In genomic region chr11:78420796-78421209, GRCh38 we compare ENCODE assay signal across 8 cellular contexts. TPM values are rescaled to one million over a fixed set of nuclear protein-coding genes. Genes with fewer than 3 reads are reported as not detected.
DNase-seq lines count a peak whose midpoint lies in the region; TF ChIP-seq lines count a peak whose summit lies in the region.

No MANE protein-coding gene starts in this region.

- H3K79me2 ChIP-seq in OCI-LY7 (ENCODE audit: insufficient read depth, low read depth, low read length), result no peaks in the 10 kb centered on the region

- CTCF ChIA-PET in OCI-LY7 (lab: Charles Lee; ENCODE audit: unreplicated experiment), result no interaction called here

- H3K9me3 ChIP-seq in ascending aorta (no peaks in the 10 kb centered on the region), muscle layer of duodenum (ENCODE audit: control insufficient read depth in 1 of 2, low read length in 2 of 2) (no peaks in the 10 kb centered on the region), OCI-LY7 (ENCODE audit: low read length) (no peaks in the 10 kb centered on the region)

- peaks cover 47% of the 10 kb centered on the region for H3K4me1 Mint-ChIP-seq in type B pancreatic cell (ENCODE audit: unreplicated experiment)

- no peaks in the 10 kb centered on the region for H3K27me3 Mint-ChIP-seq in type B pancreatic cell

- POLR2A ChIA-PET in OCI-LY7 (lab: Charles Lee), result interaction anchor here (0.8 kb wide), 1 partner anchor 154 kb away, joined by 3 read pairs; the partner anchor contains the start of gene NARS2

- H3K36me3 Mint-ChIP-seq in type B pancreatic cell, result peaks cover 4% of the 10 kb centered on the region

- TF ChIP-seq CTCF in GM10266 (IDR thresholded peaks at IDR 0.05; ENCODE audit: control insufficient read depth, insufficient read depth, low read depth, missing control alignments) (no peak), ascending aorta (IDR thresholded peaks at IDR 0.05) (no peak), type B pancreatic cell (conservative IDR thresholded peaks at IDR 0.05) (no peak), OCI-LY7 (conservative IDR thresholded peaks at IDR 0.05; ENCODE audit: low read length) (no peak)

- no TSS peak for BruUV-seq in OCI-LY7 (replicated peaks; lab: Mats Ljungman, UMichigan)

- H2AFZ ChIP-seq in OCI-LY7 (ENCODE audit: low read length), result no peak overlapping the region

- H3K4me3 ChIP-seq in ascending aorta (peak overlapping the region; percentile 9 to 82), muscle layer of duodenum (ENCODE audit: low read depth in 1 of 2, low read length in 2 of 2) (peak overlapping the region in 1 of 2 donors; percentile 8), OCI-LY7 (ENCODE audit: low read depth, low read length, poor library complexity, severe bottlenecking) (no peak overlapping the region)

- no peaks in the 10 kb centered on the region for H3K9me2 ChIP-seq in OCI-LY7 (ENCODE audit: insufficient read depth, low read length)

- H3K4me3 Mint-ChIP-seq in type B pancreatic cell, result peak overlapping the region; percentile 41

- peak; percentile 62 for DNase-seq in GM10266 (ENCODE audit: extremely low spot score)
- peak; percentile 88 for DNase-seq in NCI-H226
- peak; percentile 64 to 93 for DNase-seq in ascending aorta (ENCODE audit: low spot score in 2 of 2)
- no peak for DNase-seq in type B pancreatic cell (ENCODE audit: extremely low spot score, unreplicated experiment)
- DNase-seq in DMS114 treated with DMSO at 0.1 percent for 48 hours (lab: John Stamatoyannopoulos, UW; ENCODE audit: unreplicated experiment), result no peak
- no peak for DNase-seq in OCI-LY7 (ENCODE audit: low spot score)
- DNase-seq in inferior parietal cortex (ENCODE audit: extremely low spot score), result no peak

- H3K36me3 ChIP-seq in ascending aorta, result no peaks in the 10 kb centered on the region
- no peaks in the 10 kb centered on the region for H3K36me3 ChIP-seq in muscle layer of duodenum (ENCODE audit: control insufficient read depth in 1 of 2, insufficient read depth in 2 of 2, low read length in 2 of 2)
- no peaks in the 10 kb centered on the region for H3K36me3 ChIP-seq in OCI-LY7 (ENCODE audit: insufficient read depth, low read length)

- H3K27ac ChIP-seq in ascending aorta (peak overlapping the region; percentile 97 to 100), muscle layer of duodenum (ENCODE audit: low read length) (peak overlapping the region; percentile 27), OCI-LY7 (ENCODE audit: low read depth, low read length, poor library complexity, severe bottlenecking) (no peak overlapping the region)

- no peak overlapping the region for H3K4me2 ChIP-seq in OCI-LY7 (ENCODE audit: low read length)

- 0 out of 2 replicates have a peak, but pooled peaks cover 3% of the 10 kb centered on the region for H4K20me1 ChIP-seq in OCI-LY7 (ENCODE audit: insufficient read depth, low read length)

- H3K4me1 ChIP-seq in ascending aorta, result peaks cover 0 to 21% of the 10 kb centered on the region in 2 donors
- H3K4me1 ChIP-seq in muscle layer of duodenum (ENCODE audit: control insufficient read depth in 1 of 2, insufficient read depth in 2 of 2, low read length in 2 of 2), result peaks cover 17 to 37% of the 10 kb centered on the region in 2 donors
- peaks cover 37% of the 10 kb centered on the region for H3K4me1 ChIP-seq in OCI-LY7 (ENCODE audit: insufficient read depth, low read length, poor library complexity, severe bottlenecking)

- H3K27me3 ChIP-seq in ascending aorta, result no peaks in the 10 kb centered on the region
- H3K27me3 ChIP-seq in muscle layer of duodenum (ENCODE audit: low read depth, low read length), result no peaks in the 10 kb centered on the region

- H3K27ac Mint-ChIP-seq in type B pancreatic cell, result peak overlapping the region; percentile 55

- intact Hi-C loops in ascending aorta (cut with DNase I), result loop anchor here (2.0 to 5.0 kb wide), 2 partner anchors 192 to 344 kb away; partner anchors contain the start of gene NDUFC2
- intact Hi-C loops in OCI-LY7 (cut with micrococcal nuclease; ENCODE audit: unreplicated experiment), result no loop called here

- H3K9me3 Mint-ChIP-seq in type B pancreatic cell, result no peaks in the 10 kb centered on the region

RNA-seq across cellular contexts. Expression of gene GAB2, which starts 3.2 kb away (rescaled TPM):
- total RNA-seq in ascending aorta (21.6 TPM), type B pancreatic cell (ENCODE audit: low replicate concordance) (23.3 and 24.5 TPM in 2 replicates), OCI-LY7 (2022) (1.3 and 1.4 TPM in 2 replicates)
- total RNA-seq in OCI-LY7 (2014; rRNA removed; shearing (Covaris generic)), result 0.90 and 1.2 TPM in 2 replicates

Comparison
In these comparisons a context has a peak if more than half of its experiments do, and no peak if none do; other contexts are left out.
1. DNase-seq: peak in GM10266 (single experiment), NCI-H226 (single experiment) and ascending aorta (2 of 2); none in type B pancreatic cell (single experiment), DMS114 treated with DMSO at 0.1 percent for 48 hours (single experiment), OCI-LY7 (single experiment) and inferior parietal cortex (single experiment).